ENCODE assay signal across 9 cellular contexts in the genomic region with DNA sequence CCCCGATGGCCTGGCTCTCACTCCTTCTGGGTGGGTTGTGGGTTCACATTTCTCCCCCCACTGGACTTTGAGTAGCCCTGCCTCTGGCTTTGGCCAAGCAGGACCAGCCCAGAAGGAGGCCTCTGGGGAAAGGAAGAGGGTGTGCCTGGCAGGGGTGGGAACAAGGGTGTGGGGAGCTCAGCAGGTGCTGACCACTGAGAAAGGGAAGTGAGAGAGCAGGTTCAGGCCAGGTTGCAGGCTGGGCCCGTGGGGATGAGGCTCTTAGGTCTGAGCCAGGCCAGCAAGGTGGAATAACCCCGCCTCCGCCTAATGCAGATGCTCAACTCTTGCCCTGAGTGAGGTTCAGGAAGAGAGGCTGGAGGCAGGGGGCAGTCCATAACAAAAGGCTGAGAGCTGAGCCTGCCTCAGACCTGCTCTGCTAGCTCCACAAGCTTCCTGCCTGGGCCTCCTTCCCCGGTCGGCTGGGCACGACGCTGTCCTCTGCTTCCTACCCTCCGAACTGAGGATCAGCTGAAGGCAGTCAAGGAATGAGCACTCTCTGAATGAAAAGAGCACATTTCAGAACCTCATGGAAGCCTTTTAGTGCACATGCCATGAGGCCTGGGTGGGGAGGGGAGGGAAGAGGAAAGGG.
DNase-seq lines count a peak whose midpoint lies in the region; ATAC-seq and TF ChIP-seq lines count a peak whose summit lies in the region.
"Had no signal": no experiment of that assay in that cellular context is flagged by ENCODE, and none has a peak within 500 bp of the region (broad histone marks: within the 10 kb centered on the region; RNA-seq: fewer than 3 reads in every experiment).

No MANE protein-coding gene starts in this region.

- H3K27ac ChIP-seq in lower lobe of right lung: no peak overlapping the region
- H3K27ac ChIP-seq: HL-60 had no signal

- intact Hi-C loops in lower lobe of right lung (cut with DNase I): no loop called here

- no peaks in the 10 kb centered on the region for H3K36me3 ChIP-seq in lower lobe of right lung

- no peak for TF ChIP-seq CTCF in lower lobe of right lung (IDR thresholded peaks at IDR 0.05)

- no peaks in the 10 kb centered on the region for H3K27me3 ChIP-seq in lower lobe of right lung (ENCODE audit: low read depth)

- H3K4me1 ChIP-seq in lower lobe of right lung: no peaks in the 10 kb centered on the region

- peak; percentile 43 for DNase-seq in lower lobe of right lung
- DNase-seq in HuH-7.5 (ENCODE audit: low spot score): no peak
- DNase-seq in Ammon's horn (ENCODE audit: low spot score): no peak
- no peak for DNase-seq in NCI-H526 treated with DMSO at 0.1 percent for 48 hours (lab: John Stamatoyannopoulos, UW)

- ATAC-seq in GM18519 (IDR thresholded peaks at IDR 0.05; ENCODE audit: low FRiP score, unreplicated experiment) (peak; percentile 57), GM21576 (IDR thresholded peaks at IDR 0.05; ENCODE audit: unreplicated experiment) (peak; percentile 73), HG03469 (IDR thresholded peaks at IDR 0.05; ENCODE audit: unreplicated experiment) (peak; percentile 46), lower lobe of right lung (peak in 1 of 2 donors; percentile 46)
- no peak for ATAC-seq in activated CD4-positive, CD25-positive, alpha-beta regulatory T cell treated with anti-CD3 and anti-CD28 coated beads, Interleukin-2, amount 50 U/mL, for 24 hours

- no peaks in the 10 kb centered on the region for H3K9me3 ChIP-seq in lower lobe of right lung

- no peak overlapping the region for H3K4me3 ChIP-seq in lower lobe of right lung

Comparison
In these comparisons a context has a peak if more than half of its experiments do, and no peak if none do; other contexts are left out.
1. ATAC-seq: peak in GM18519 (single experiment), GM21576 (single experiment) and HG03469 (single experiment); none in activated CD4-positive, CD25-positive, alpha-beta regulatory T cell treated with anti-CD3 and anti-CD28 coated beads, Interleukin-2, amount 50 U/mL, for 24 hours (0 of 2).